ENCODE assay signal across 1 cellular context in the genomic region with DNA sequence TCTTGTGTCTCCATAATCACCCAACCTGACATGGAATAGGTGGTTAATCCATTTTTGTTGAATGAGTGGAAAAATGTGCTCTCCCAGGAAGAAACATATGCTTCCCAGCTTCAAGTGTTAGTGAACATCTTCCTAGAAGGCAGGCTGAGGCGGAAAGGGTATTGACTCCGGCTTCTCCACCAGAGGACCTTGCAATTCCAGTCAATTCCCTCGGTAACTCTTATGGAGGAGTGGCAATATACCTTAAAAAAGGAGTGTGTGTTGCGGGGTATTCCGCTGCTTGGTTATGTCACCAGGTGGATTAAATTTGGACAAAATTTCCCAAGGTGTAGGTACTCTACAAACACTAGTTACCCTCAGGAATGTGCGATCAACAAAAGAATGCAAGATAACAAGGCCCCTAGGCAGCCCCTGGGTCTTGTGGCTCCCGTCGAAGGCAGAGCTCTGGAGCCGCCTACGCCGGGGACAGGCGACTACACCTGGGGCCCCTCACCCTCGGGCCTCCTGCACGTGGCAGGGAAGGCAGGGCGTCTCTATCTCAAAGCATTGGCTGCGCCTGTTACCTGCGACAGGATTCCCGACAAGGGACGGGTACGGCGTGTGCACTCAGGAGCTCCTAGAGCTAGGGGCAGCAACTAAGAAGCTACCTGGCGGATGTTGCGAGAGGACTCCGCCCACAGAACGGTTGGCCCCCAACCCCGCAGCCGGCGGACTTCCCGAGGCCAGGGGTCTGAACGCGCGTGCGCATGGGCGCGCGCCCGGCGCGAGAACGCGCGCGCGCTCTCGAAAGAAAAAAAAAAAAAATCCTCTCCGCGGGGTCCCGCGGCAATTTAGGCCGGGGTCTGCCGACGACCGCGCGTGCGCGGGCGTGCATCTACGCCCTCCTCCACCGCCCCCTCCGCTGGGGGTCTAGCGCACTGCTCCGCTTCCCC.
TF ChIP-seq lines count a peak whose summit lies in the region.

TSS of gene WDR87 (minus strand) at position 659 of the 932 bp plus-strand sequence. CDS start 8,355 bp downstream, outside the sequence.

TF ChIP-seq in K562, 482 proteins besides CTCF, POLR2A, EP300 and RAD21 (continues in another document):
- TF ChIP-seq HMGXB4 (CRISPR knock-in tag; IDR thresholded peaks at IDR 0.05) (no peak), ZNF644 (tag; IDR thresholded peaks at IDR 0.05; ENCODE audit: low read depth) (peak; percentile 81; the same call in 1 of the 2 replicates), SIN3B (IDR thresholded peaks at IDR 0.05; ENCODE audit: low read depth) (no peak), SMAD4 (CRISPR knock-in tag; conservative IDR thresholded peaks at IDR 0.05) (peak; percentile 74), ZNF830 (CRISPR knock-in tag; IDR thresholded peaks at IDR 0.05) (no peak), POU5F1 (IDR thresholded peaks at IDR 0.05; ENCODE audit: borderline replicate concordance, low read depth, low read length, partially characterized antibody) (no peak), PHF8 (IDR thresholded peaks at IDR 0.05; ENCODE audit: borderline replicate concordance, low read length) (peak; percentile 2; the same call in 1 of the 2 replicates), CREB3 (tag; conservative IDR thresholded peaks at IDR 0.05; ENCODE audit: low read depth) (peak; percentile 78), MGA (IDR thresholded peaks at IDR 0.05) (peak; percentile 80), NR4A1 (CRISPR knock-in tag; IDR thresholded peaks at IDR 0.05) (no peak), NR4A1 (tag; IDR thresholded peaks at IDR 0.05) (peak; percentile 78; the same call in 1 of the 2 replicates), ZC3H11A (IDR thresholded peaks at IDR 0.05; ENCODE audit: low read depth, low read length) (no peak), ASH1L (IDR thresholded peaks at IDR 0.05; ENCODE audit: borderline replicate concordance, low read depth, partially characterized antibody) (peak; percentile 44), MEIS2 (IDR thresholded peaks at IDR 0.05; ENCODE audit: partially characterized antibody) (no peak), ZNF197 (CRISPR knock-in tag; IDR thresholded peaks at IDR 0.05; ENCODE audit: low read depth) (peak; percentile 93; the same call in 1 of the 2 replicates), MYC (IDR thresholded peaks at IDR 0.05; ENCODE audit: low read depth, low read length) (0 out of 2 replicates have a peak, but pooled peaks have one; percentile 9), MYC (CRISPR knock-in tag; IDR thresholded peaks at IDR 0.05; ENCODE audit: borderline replicate concordance, low read depth) (no peak; the same call in 1 of the 2 replicates), ATF4 (CRISPR knock-in tag; IDR thresholded peaks at IDR 0.05) (no peak), ZNF766 (CRISPR knock-in tag; conservative IDR thresholded peaks at IDR 0.05) (peak; percentile 95), ZNF224 (CRISPR knock-in tag; IDR thresholded peaks at IDR 0.05) (no peak), SAFB2 (IDR thresholded peaks at IDR 0.05; ENCODE audit: borderline replicate concordance, low read depth, low read length, severe bottlenecking) (no peak), ZNF175 (CRISPR knock-in tag; IDR thresholded peaks at IDR 0.05; ENCODE audit: low read depth) (peak; percentile 49; the same call in 1 of the 2 replicates), ZSCAN32 (CRISPR knock-in tag; IDR thresholded peaks at IDR 0.05) (no peak), L3MBTL2 (IDR thresholded peaks at IDR 0.05) (peak; percentile 86), E2F6 (IDR thresholded peaks at IDR 0.05; ENCODE audit: borderline replicate concordance in 1 of 2, extremely low read depth in 1 of 2, insufficient read depth in 1 of 2, insufficient read length in 1 of 2, low read depth in 1 of 2, low read length in 1 of 2, poor library complexity in 1 of 2, severe bottlenecking in 1 of 2) (peak in 1 of 2 experiments; percentile 37), ETV5 (CRISPR knock-in tag; IDR thresholded peaks at IDR 0.05; ENCODE audit: low read depth) (no peak), KLF6 (CRISPR knock-in tag; IDR thresholded peaks at IDR 0.05; ENCODE audit: borderline replicate concordance) (no peak), PURB (CRISPR knock-in tag; IDR thresholded peaks at IDR 0.05; ENCODE audit: low read depth) (no peak), ERF (CRISPR knock-in tag; IDR thresholded peaks at IDR 0.05) (no peak), DMBX1 (CRISPR knock-in tag; IDR thresholded peaks at IDR 0.05; ENCODE audit: borderline replicate concordance) (peak; percentile 86; the same call in 1 of the 2 replicates)
- TF ChIP-seq, protein P1, sequence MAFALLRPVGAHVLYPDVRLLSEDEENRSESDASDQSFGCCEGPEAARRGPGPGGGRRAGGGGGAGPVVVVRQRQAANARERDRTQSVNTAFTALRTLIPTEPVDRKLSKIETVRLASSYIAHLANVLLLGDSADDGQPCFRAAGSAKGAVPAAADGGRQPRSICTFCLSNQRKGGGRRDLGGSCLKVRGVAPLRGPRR (CRISPR knock-in tag; IDR thresholded peaks at IDR 0.05): peak; percentile 64; the same call in 1 of the 2 replicates
- TF ChIP-seq, protein P2, sequence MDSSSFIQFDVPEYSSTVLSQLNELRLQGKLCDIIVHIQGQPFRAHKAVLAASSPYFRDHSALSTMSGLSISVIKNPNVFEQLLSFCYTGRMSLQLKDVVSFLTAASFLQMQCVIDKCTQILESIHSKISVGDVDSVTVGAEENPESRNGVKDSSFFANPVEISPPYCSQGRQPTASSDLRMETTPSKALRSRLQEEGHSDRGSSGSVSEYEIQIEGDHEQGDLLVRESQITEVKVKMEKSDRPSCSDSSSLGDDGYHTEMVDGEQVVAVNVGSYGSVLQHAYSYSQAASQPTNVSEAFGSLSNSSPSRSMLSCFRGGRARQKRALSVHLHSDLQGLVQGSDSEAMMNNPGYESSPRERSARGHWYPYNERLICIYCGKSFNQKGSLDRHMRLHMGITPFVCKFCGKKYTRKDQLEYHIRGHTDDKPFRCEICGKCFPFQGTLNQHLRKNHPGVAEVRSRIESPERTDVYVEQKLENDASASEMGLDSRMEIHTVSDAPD (CRISPR knock-in tag; IDR thresholded peaks at IDR 0.05): no peak
